In genomic region chr18:23871410-23871809, GRCh38 we compare ENCODE assay signal across 8 cellular contexts.
DNase-seq lines count a peak whose midpoint lies in the region; ATAC-seq and TF ChIP-seq lines count a peak whose summit lies in the region.

No MANE protein-coding gene starts in this region.

- TF ChIP-seq POLR2A in GM18505 (IDR thresholded peaks at IDR 0.05; ENCODE audit: borderline replicate concordance, extremely low read depth, insufficient read depth, insufficient read length), result no peak

- H3K27ac ChIP-seq in RWPE1, result peak overlapping the region; percentile 88

- TF ChIP-seq CTCF in RWPE1 (conservative IDR thresholded peaks at IDR 0.05; ENCODE audit: low read depth), result no peak

- peak; percentile 57 for DNase-seq in RWPE1 (ENCODE audit: low spot score)
- DNase-seq in activated naive CD4-positive, alpha-beta T cell treated with anti-CD3 and anti-CD28 coated beads, Interleukin-2, amount 50 U/mL, for 16 hours, result peak; percentile 37
- DNase-seq in renal cortical epithelial cell (ENCODE audit: low read depth), result peak; percentile 16
- no peak for DNase-seq in hypothalamus (lab: John Stamatoyannopoulos, UW)
- DNase-seq in cortex of kidney (lab: John Stamatoyannopoulos, UW), result no peak
- DNase-seq in ureter (ENCODE audit: low spot score), result no peak

- POLR2A ChIA-PET in RWPE1 (lab: Yijun Ruan, JAX; ENCODE audit: low non-redundant PET), result no interaction called here

- CTCF ChIA-PET in RWPE1 (lab: Yijun Ruan, JAX), result no interaction called here

- peak; percentile 71 for ATAC-seq in GM18505 (IDR thresholded peaks at IDR 0.05; ENCODE audit: unreplicated experiment)
- ATAC-seq in HG03060 (IDR thresholded peaks at IDR 0.05; ENCODE audit: low read depth, unreplicated experiment), result peak; percentile 63

Comparison
In these comparisons a context has a peak if more than half of its experiments do, and no peak if none do; other contexts are left out.
1. DNase-seq: peak in RWPE1 (single experiment), activated naive CD4-positive, alpha-beta T cell treated with anti-CD3 and anti-CD28 coated beads, Interleukin-2, amount 50 U/mL, for 16 hours (single experiment) and renal cortical epithelial cell (single experiment); none in hypothalamus (0 of 51), cortex of kidney (single experiment) and ureter (single experiment).